16 cellular contexts compared by ENCODE assay signal in the genomic region with DNA sequence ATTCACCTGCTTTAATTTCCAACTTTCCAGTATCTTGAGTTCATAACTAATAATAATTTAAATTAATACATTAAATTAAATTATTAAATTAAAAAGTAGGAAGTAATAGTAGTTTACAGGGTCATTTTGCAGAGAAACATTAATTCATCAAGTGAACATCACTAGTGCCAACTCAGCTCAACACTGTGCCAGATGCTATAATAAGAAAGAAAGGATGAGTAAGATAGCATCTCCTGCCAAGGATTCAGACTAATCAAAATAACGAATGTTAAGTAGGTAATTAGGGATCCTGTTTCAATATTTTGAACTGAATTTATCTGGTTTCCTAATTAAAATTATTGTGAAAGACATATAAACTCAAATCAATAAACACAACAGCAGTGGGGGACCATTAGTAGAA.
DNase-seq lines count a peak whose midpoint lies in the region; ATAC-seq and TF ChIP-seq lines count a peak whose summit lies in the region.
"Had no signal": no experiment of that assay in that cellular context is flagged by ENCODE, and none has a peak within 500 bp of the region (broad histone marks: within the 10 kb centered on the region; RNA-seq: fewer than 3 reads in every experiment).

No MANE protein-coding gene starts in this region.

- H3K4me3 Mint-ChIP-seq in MCF 10A (ENCODE audit: unreplicated experiment), result no peak overlapping the region
- H3K4me3 Mint-ChIP-seq: B cell; CD4-positive, alpha-beta T cell had no signal

- ATAC-seq in HG02884 (IDR thresholded peaks at IDR 0.05; ENCODE audit: unreplicated experiment), result no peak
- ATAC-seq: GM12878, HCT116, HepG2 had no signal

- intact Hi-C loops in MCF 10A (cut with micrococcal nuclease) (no loop called here), mammary epithelial cell (cut with micrococcal nuclease) (no loop called here)

- no peak overlapping the region for H3K23ac ChIP-seq in neuronal stem cell (ENCODE audit: low read depth, low read length, poor library complexity)

- DNase-seq in MCF 10A (ENCODE audit: unreplicated experiment) (peak; percentile 8), mammary epithelial cell (no peak), NCI-H2171 (lab: John Stamatoyannopoulos, UW) (peak; percentile 8), pons (ENCODE audit: low spot score) (peak; percentile 2), neuronal stem cell (ENCODE audit: low spot score) (no peak), glomerular visceral epithelial cell (ENCODE audit: extremely low spot score) (no peak)
- DNase-seq: ACHN; C1 segment of cervical spinal cord; CD4-positive, alpha-beta T cell; DMS53 had no signal

- H3K9ac ChIP-seq in mammary epithelial cell (ENCODE audit: insufficient read depth, low read length) (no peak overlapping the region), SU-DHL-6 (ENCODE audit: low read length) (no peak overlapping the region), neuronal stem cell (ENCODE audit: low read depth, low read length, poor library complexity) (no peak overlapping the region)

- H3K9me3 Mint-ChIP-seq in MCF 10A (ENCODE audit: unreplicated experiment), result peaks cover 7% of the 10 kb centered on the region

- no peak overlapping the region for H3K14ac ChIP-seq in neuronal stem cell (ENCODE audit: low read length)

- H3K9me2 ChIP-seq in SU-DHL-6 (replicated peaks; ENCODE audit: insufficient read depth, low read length), result no peaks in the 10 kb centered on the region

- H2BK5ac ChIP-seq in neuronal stem cell (ENCODE audit: low read length), result no peak overlapping the region

- no peaks in the 10 kb centered on the region for H3F3A ChIP-seq in SU-DHL-6 (ENCODE audit: insufficient read depth)

- H2BK120ac ChIP-seq in neuronal stem cell (ENCODE audit: low read depth, low read length), result no peak overlapping the region

- H3K4me3 ChIP-seq in mammary epithelial cell (replicated peaks in 1 of 3; ENCODE audit: insufficient read depth in 1 of 3, low read depth in 2 of 3, low read length in 3 of 3), result no peak overlapping the region
- no peak overlapping the region for H3K4me3 ChIP-seq in SU-DHL-6 (ENCODE audit: insufficient read depth, low read length, poor library complexity, severe bottlenecking)
- H3K4me3 ChIP-seq in neuronal stem cell (ENCODE audit: low read length in 2 of 2), result no peak overlapping the region
- H3K4me3 ChIP-seq: GM12878 had no signal

- in situ Hi-C loops in mammary epithelial cell (cut with MboI; ENCODE audit: low sequenced_read_pairs in 2 of 2), result no loop called here

- H3K4me1 Mint-ChIP-seq in MCF 10A (ENCODE audit: insufficient read depth, unreplicated experiment), result no peaks in the 10 kb centered on the region
- H3K4me1 Mint-ChIP-seq: B cell had no signal

- no peaks in the 10 kb centered on the region for H3K79me1 ChIP-seq in neuronal stem cell (ENCODE audit: low read depth, low read length)

- H3K36me3 Mint-ChIP-seq in MCF 10A (ENCODE audit: insufficient read depth, unreplicated experiment), result no peaks in the 10 kb centered on the region

- POLR2A ChIA-PET in MCF 10A (lab: Yijun Ruan, JAX), result no interaction called here

- no peak overlapping the region for H4K8ac ChIP-seq in neuronal stem cell (ENCODE audit: low read depth, low read length)

- no peak overlapping the region for H2BK12ac ChIP-seq in neuronal stem cell (ENCODE audit: low read length)

- no peak overlapping the region for H3K4ac ChIP-seq in neuronal stem cell (ENCODE audit: low read length)

- no TSS peak for BruUV-seq in MCF 10A (replicated peaks; lab: Mats Ljungman, UMichigan)
- no TSS peak for BruUV-seq in mammary epithelial cell (replicated peaks; lab: Mats Ljungman, UMichigan)

- H3K9me3 ChIP-seq in mammary epithelial cell (replicated peaks; ENCODE audit: insufficient read depth, low read length) (no peaks in the 10 kb centered on the region), SU-DHL-6 (ENCODE audit: insufficient read depth, low read length) (no peaks in the 10 kb centered on the region), neuronal stem cell (replicated peaks in 1 of 2; ENCODE audit: control insufficient read depth in 2 of 2, insufficient read depth in 1 of 2, low read depth in 1 of 2, low read length in 2 of 2) (no peaks in the 10 kb centered on the region)

- CTCF ChIA-PET in MCF 10A (lab: Yijun Ruan, JAX), result no interaction called here
- CTCF ChIA-PET in mammary epithelial cell (lab: Charles Lee; ENCODE audit: low non-redundant PET), result no interaction called here

- dilution Hi-C loops in mammary epithelial cell (cut with HindIII; ENCODE audit: low sequenced_read_pairs), result no loop called here

- WGBS in mammary epithelial cell (ENCODE audit: low coverage, missing lambda C conversion rate), result 16% methylated on average over 1 of the region's 1 CpG
- no CpG with 5 or more reads among the region's 1 CpG for WGBS in neuronal stem cell (ENCODE audit: extremely low coverage in 2 of 2, insufficient read length in 2 of 2, insufficient replicate concordance in 1 of 2), 2 donors

- no peak overlapping the region for H2AFZ ChIP-seq in mammary epithelial cell (ENCODE audit: low read depth, low read length)
- peak overlapping the region; percentile 72 for H2AFZ ChIP-seq in SU-DHL-6 (ENCODE audit: low read depth, low read length, severe bottlenecking)
- no peak overlapping the region for H2AFZ ChIP-seq in neuronal stem cell (ENCODE audit: low read length)

- H2BK15ac ChIP-seq in neuronal stem cell (ENCODE audit: low read length), result no peak overlapping the region

- no peak overlapping the region for H4K91ac ChIP-seq in neuronal stem cell (ENCODE audit: low read depth, low read length, poor library complexity)

- no peaks in the 10 kb centered on the region for H3K27me3 ChIP-seq in mammary epithelial cell (ENCODE audit: insufficient read depth, low read length)
- no peaks in the 10 kb centered on the region for H3K27me3 ChIP-seq in SU-DHL-6 (ENCODE audit: low read length)
- no peaks in the 10 kb centered on the region for H3K27me3 ChIP-seq in neuronal stem cell (ENCODE audit: control insufficient read depth in 3 of 3, insufficient read depth in 3 of 3, low read depth in 1 of 3, low read length in 3 of 3)

- H3K27ac ChIP-seq in mammary epithelial cell (ENCODE audit: insufficient read depth, low read depth, low read length), result no peak overlapping the region
- no peak overlapping the region for H3K27ac ChIP-seq in SU-DHL-6 (ENCODE audit: low read depth, low read length)
- no peak overlapping the region for H3K27ac ChIP-seq in neuronal stem cell (replicated peaks; ENCODE audit: low read length)

- no peak for TF ChIP-seq CTCF in MCF 10A (IDR thresholded peaks at IDR 0.05; ENCODE audit: unreplicated experiment)
- TF ChIP-seq CTCF in mammary epithelial cell (conservative IDR thresholded peaks at IDR 0.05 in 1 of 2, IDR thresholded peaks at IDR 0.05 in 1 of 2; ENCODE audit: extremely low read depth in 1 of 2, insufficient read depth in 1 of 2, low read depth in 1 of 2, low read length in 2 of 2), result no peak
- TF ChIP-seq CTCF in SU-DHL-6 (IDR thresholded peaks at IDR 0.05; ENCODE audit: insufficient read depth, low read length, poor library complexity, severe bottlenecking), result no peak

- H3K27me3 Mint-ChIP-seq in MCF 10A (ENCODE audit: insufficient read depth, unreplicated experiment), result no peaks in the 10 kb centered on the region
- H3K27me3 Mint-ChIP-seq: B cell; CD4-positive, alpha-beta T cell had no signal

- H3K36me3 ChIP-seq in mammary epithelial cell (ENCODE audit: insufficient read depth, low read length) (no peaks in the 10 kb centered on the region), SU-DHL-6 (ENCODE audit: low read length) (no peaks in the 10 kb centered on the region), neuronal stem cell (replicated peaks in 1 of 2; ENCODE audit: control insufficient read depth in 2 of 2, insufficient read depth in 2 of 2, low read length in 2 of 2) (no peaks in the 10 kb centered on the region)

- no peak overlapping the region for H3K27ac Mint-ChIP-seq in MCF 10A (ENCODE audit: low read depth, unreplicated experiment)
- H3K27ac Mint-ChIP-seq: B cell; CD4-positive, alpha-beta T cell had no signal

- H3K4me1 ChIP-seq in mammary epithelial cell (ENCODE audit: insufficient read depth, low read length), result no peaks in the 10 kb centered on the region
- no peaks in the 10 kb centered on the region for H3K4me1 ChIP-seq in neuronal stem cell (ENCODE audit: control insufficient read depth in 2 of 2, insufficient read depth in 1 of 2, low read depth in 1 of 2, low read length in 2 of 2)

- H2AK5ac ChIP-seq in neuronal stem cell (ENCODE audit: low read depth, low read length), result no peak overlapping the region

- no peaks in the 10 kb centered on the region for H4K20me1 ChIP-seq in mammary epithelial cell (ENCODE audit: insufficient read depth, low read length)
- no peaks in the 10 kb centered on the region for H4K20me1 ChIP-seq in SU-DHL-6 (ENCODE audit: low read depth, low read length)

- no peak overlapping the region for H3K18ac ChIP-seq in neuronal stem cell (ENCODE audit: low read length)

- H3K4me2 ChIP-seq in mammary epithelial cell (ENCODE audit: insufficient read depth, low read depth, low read length), result no peak overlapping the region
- no peak overlapping the region for H3K4me2 ChIP-seq in SU-DHL-6 (ENCODE audit: low read depth, low read length, poor library complexity, severe bottlenecking)
- H3K4me2 ChIP-seq in neuronal stem cell (ENCODE audit: insufficient read depth, low read length, poor library complexity, severe bottlenecking), result no peak overlapping the region

- H3K79me2 ChIP-seq in mammary epithelial cell (ENCODE audit: insufficient read depth, low read length) (no peaks in the 10 kb centered on the region), SU-DHL-6 (ENCODE audit: insufficient read depth, low read length) (no peaks in the 10 kb centered on the region)

Comparison
In these comparisons a context has a peak if more than half of its experiments do, and no peak if none do; other contexts are left out.
1. DNase-seq: peak in MCF 10A (single experiment), NCI-H2171 (single experiment) and pons (single experiment); none in mammary epithelial cell (single experiment), neuronal stem cell (single experiment) and glomerular visceral epithelial cell (single experiment).